In genomic region chr12:20369164-20370000, GRCh38 we compare ENCODE assay signal across 8 cellular contexts. TPM values are rescaled to one million over a fixed set of nuclear protein-coding genes. Genes with fewer than 3 reads are reported as not detected.
DNase-seq lines count a peak whose midpoint lies in the region; ATAC-seq, FAIRE-seq and TF ChIP-seq lines count a peak whose summit lies in the region.

No MANE protein-coding gene starts in this region.

- TF ChIP-seq EP300 in H1 (IDR thresholded peaks at IDR 0.05; ENCODE audit: borderline replicate concordance in 1 of 2, low read depth in 2 of 2, low read length in 2 of 2), result 0 out of 3 replicates have a peak, but pooled peaks of 1 of the 2 experiments have one; percentile 9
- TF ChIP-seq EP300 in stomach (IDR thresholded peaks at IDR 0.05), result no peak

- DNase-seq in NOMO-1 (lab: John Stamatoyannopoulos, UW; ENCODE audit: unreplicated experiment in 2 of 2), result peak; percentile 6 to 24
- no peak for DNase-seq in NOMO-1 treated with DMSO at 0.1 percent for 48 hours (lab: John Stamatoyannopoulos, UW; ENCODE audit: unreplicated experiment)
- no peak for DNase-seq in SK-N-MC (ENCODE audit: low read depth, low spot score)
- DNase-seq in H1 (ENCODE audit: low read depth in 1 of 2, low spot score in 2 of 2), result peak; percentile 5 to 85
- DNase-seq in lower leg skin (ENCODE audit: low spot score in 2 of 2), result peak; percentile 20 to 92
- DNase-seq in stomach, result peak; percentile 27
- DNase-seq in NCI-H2171 treated with DMSO at 0.1 percent for 48 hours (lab: John Stamatoyannopoulos, UW), result no peak

- H3K9me3 ChIP-seq in SK-N-MC (ENCODE audit: low read depth, low read length), result no peaks in the 10 kb centered on the region
- no peaks in the 10 kb centered on the region for H3K9me3 ChIP-seq in H1 (ENCODE audit: insufficient read depth in 2 of 2, low read depth in 1 of 2, low read length in 1 of 2)
- H3K9me3 ChIP-seq in stomach, result no peaks in the 10 kb centered on the region

- peak overlapping the region; percentile 93 for H3K18ac ChIP-seq in H1 (ENCODE audit: extremely low read depth, low read length)

- H3K27ac ChIP-seq in SK-N-MC (no peak overlapping the region), H1 (ENCODE audit: low read depth, low read length) (no peak overlapping the region), stomach (peak overlapping the region; percentile 64 to 90 (median 82))

- no peaks in the 10 kb centered on the region for H3K79me2 ChIP-seq in H1 (ENCODE audit: control insufficient read depth in 1 of 2, insufficient read depth in 2 of 2, low read length in 2 of 2)

- H3K23me2 ChIP-seq in H1 (ENCODE audit: low read depth, low read length), result peaks cover 15% of the 10 kb centered on the region; the same call in 1 of the 2 replicates

- H2AK5ac ChIP-seq in H1 (ENCODE audit: low read depth, low read length), result no peak overlapping the region

- H3K79me1 ChIP-seq in H1 (ENCODE audit: low read depth, low read length), result no peaks in the 10 kb centered on the region

- no peak overlapping the region for H2BK120ac ChIP-seq in H1 (replicated peaks; ENCODE audit: low read depth, low read length)

- TF ChIP-seq RAD21 in H1 (IDR thresholded peaks at IDR 0.05 in 1 of 2, conservative IDR thresholded peaks at IDR 0.05 in 1 of 2; ENCODE audit: low read depth in 2 of 2, low read length in 2 of 2), result no peak

- H3K14ac ChIP-seq in H1 (ENCODE audit: insufficient read length), result no peak overlapping the region

- H4K5ac ChIP-seq in H1 (ENCODE audit: insufficient read length, low read depth, low read length), result no peak overlapping the region

- 2% methylated on average over 47 of the region's 78 CpGs; no CpG with 5 or more reads in 1 of the 2 experiments for WGBS in H1 (ENCODE audit: extremely low coverage in 1 of 2, insufficient coverage in 1 of 2, insufficient read length in 1 of 2, insufficient replicate concordance in 2 of 2, low coverage in 1 of 2, low lambda C conversion rate in 2 of 2, missing lambda C conversion rate in 1 of 2), 2 experiments
- WGBS in lower leg skin, 2 donors, result 1 to 3% methylated on average over 28 to 56 of the region's 78 CpGs
- 1 to 6% (median 3%) methylated on average over 24 to 78 of the region's 78 CpGs for WGBS in stomach, 5 donors

- no peak overlapping the region for H2BK20ac ChIP-seq in H1 (ENCODE audit: low read length)

- peak overlapping the region; percentile 83 for H3K4ac ChIP-seq in H1 (replicated peaks; ENCODE audit: insufficient read length, low read depth, low read length)

- no peak overlapping the region for H3K23ac ChIP-seq in H1 (ENCODE audit: insufficient read length)

- POLR2A ChIA-PET in H1 (lab: Charles Lee; ENCODE audit: partially characterized antibody), result interaction anchor here (1.3 to 2.0 kb wide), 3 partner anchors 10 to 453 kb away, joined by 3 to 9 read pairs (median 4); no protein-coding TSS in a partner anchor

- no peak overlapping the region for H3K9ac ChIP-seq in SK-N-MC (ENCODE audit: insufficient read length)
- peak overlapping the region in 2 of 4 experiments; percentile 45 to 53; a peak in 3 of 7 replicates for H3K9ac ChIP-seq in H1 (replicated peaks in 1 of 4; ENCODE audit: extremely low read depth in 1 of 4, low read depth in 3 of 4, low read length in 3 of 4)

- no peak for ATAC-seq in GM18502 (IDR thresholded peaks at IDR 0.05; ENCODE audit: poor library complexity, unreplicated experiment)

- 0 out of 2 replicates have a peak overlapping the region, but pooled peaks have one; percentile 27 for H2BK12ac ChIP-seq in H1 (ENCODE audit: low read depth, low read length)

- H2AFZ ChIP-seq in H1 (ENCODE audit: low read length), result peak overlapping the region; percentile 89

- peaks cover 0 to 6% (median 2%) of the 10 kb centered on the region in 4 experiments; a peak in 2 of 7 replicates for H3K4me1 ChIP-seq in H1 (replicated peaks in 1 of 4; ENCODE audit: control insufficient read depth in 3 of 4, insufficient read depth in 4 of 4, low read length in 3 of 4)
- peaks cover 4 to 31% (median 22%) of the 10 kb centered on the region in 4 donors for H3K4me1 ChIP-seq in stomach

- no peak overlapping the region; the same call in 1 of the 2 replicates for H2BK5ac ChIP-seq in H1 (ENCODE audit: low read depth, low read length)

- no peak overlapping the region; the same call in 1 of the 2 replicates for H2BK15ac ChIP-seq in H1 (ENCODE audit: low read length)

- TF ChIP-seq POLR2A in H1 (IDR thresholded peaks at IDR 0.05; ENCODE audit: control extremely low read depth in 1 of 2, low read depth in 2 of 2, low read length in 2 of 2) (no peak), lower leg skin (IDR thresholded peaks at IDR 0.05) (no peak), stomach (IDR thresholded peaks at IDR 0.05) (no peak)

- H3K56ac ChIP-seq in H1 (replicated peaks; ENCODE audit: insufficient read length, low read depth, low read length), result peak overlapping the region; percentile 40

- H3K27me3 ChIP-seq in H1 (replicated peaks in 1 of 4; ENCODE audit: control insufficient read depth in 3 of 4, extremely low read depth in 1 of 4, insufficient read depth in 3 of 4, low read length in 3 of 4) (no peaks in the 10 kb centered on the region), stomach (peaks cover 0 to 51% (median 24%) of the 10 kb centered on the region in 3 donors)

- no peak for FAIRE-seq in H1 (lab: Jason Lieb, UNC)

- H4K20me1 ChIP-seq in H1 (replicated peaks in 1 of 2; ENCODE audit: control insufficient read depth in 1 of 2, insufficient read depth in 2 of 2, low read length in 2 of 2), result no peaks in the 10 kb centered on the region

- no peaks in the 10 kb centered on the region for H3K36me3 ChIP-seq in SK-N-MC (ENCODE audit: insufficient read depth, low read length)
- H3K36me3 ChIP-seq in H1 (ENCODE audit: control insufficient read depth in 2 of 4, insufficient read depth in 4 of 4, low read length in 3 of 4), result no peaks in the 10 kb centered on the region
- H3K36me3 ChIP-seq in stomach, result no peaks in the 10 kb centered on the region

- peak overlapping the region; percentile 96 for H3K4me2 ChIP-seq in H1 (ENCODE audit: insufficient read depth in 1 of 2, low read depth in 2 of 2, low read length in 2 of 2)

- intact Hi-C loops in lower leg skin (cut with DNase I; ENCODE audit: low total_unique reads), result no loop called here
- intact Hi-C loops in stomach (cut with DNase I; ENCODE audit: low total_unique reads), result no loop called here

- CTCF ChIA-PET in H1 (lab: Charles Lee; ENCODE audit: partially characterized antibody), result interaction anchor here (0.5 to 1.1 kb wide), 4 partner anchors 10 to 180 kb away, joined by 3 read pairs; no protein-coding TSS in a partner anchor

- no peak for TF ChIP-seq CTCF in H1 (IDR thresholded peaks at IDR 0.05; ENCODE audit: control extremely low read depth in 1 of 3, insufficient read depth in 1 of 3, low read depth in 1 of 3, low read length in 3 of 3)
- TF ChIP-seq CTCF in lower leg skin (IDR thresholded peaks at IDR 0.05), result no peak
- peak in 1 of 7 experiments; percentile 12 for TF ChIP-seq CTCF in stomach (IDR thresholded peaks at IDR 0.05)

- H4K8ac ChIP-seq in H1 (ENCODE audit: extremely low read depth, insufficient read depth, low read length), result peak overlapping the region; percentile 23; the same call in 1 of the 2 replicates

- peak overlapping the region; percentile 89 for H3K4me3 ChIP-seq in SK-N-MC
- peak overlapping the region; percentile 77 to 91 (median 86) for H3K4me3 ChIP-seq in H1 (ENCODE audit: extremely low read depth in 1 of 4, insufficient read depth in 2 of 4, low read depth in 3 of 4, low read length in 4 of 4)
- peak overlapping the region; percentile 21 for H3K4me3 ChIP-seq in lower leg skin (ENCODE audit: low read depth, poor library complexity, severe bottlenecking)
- peak overlapping the region; percentile 58 to 71 (median 62) for H3K4me3 ChIP-seq in stomach

- H4K91ac ChIP-seq in H1 (replicated peaks; ENCODE audit: insufficient read length, low read length), result peak overlapping the region; percentile 65

TF ChIP-seq in H1, 55 proteins besides CTCF, POLR2A, EP300 and RAD21 (continues in another document):
- TF ChIP-seq SUZ12 (IDR thresholded peaks at IDR 0.05; ENCODE audit: low read length), result peak; percentile 53; the same call in 1 of the 2 replicates
- no peak; a peak in 1 of 4 replicates for TF ChIP-seq HDAC2 (IDR thresholded peaks at IDR 0.05; ENCODE audit: borderline replicate concordance in 1 of 2, low read depth in 2 of 2, low read length in 2 of 2)
- TF ChIP-seq CBX8 (IDR thresholded peaks at IDR 0.05; ENCODE audit: borderline replicate concordance, low read depth, low read length), result no peak
- TF ChIP-seq TAF1 (IDR thresholded peaks at IDR 0.05; ENCODE audit: low read depth, low read length), result peak; percentile 61
- peak; percentile 48 for TF ChIP-seq EZH2 (IDR thresholded peaks at IDR 0.05; ENCODE audit: low read depth, low read length, severe bottlenecking)
- TF ChIP-seq YY1 (IDR thresholded peaks at IDR 0.05; ENCODE audit: low read depth, low read length), result no peak
- TF ChIP-seq PHF8 (conservative IDR thresholded peaks at IDR 0.05; ENCODE audit: low read depth, low read length), result peak; percentile 16; the same call in 1 of the 2 replicates
- TF ChIP-seq CREB1 (IDR thresholded peaks at IDR 0.05), result no peak
- TF ChIP-seq ZNF274 (IDR thresholded peaks at IDR 0.05; ENCODE audit: borderline replicate concordance, extremely low read depth, low read length), result no peak
- TF ChIP-seq KDM5A (IDR thresholded peaks at IDR 0.05; ENCODE audit: low read length), result no peak
- TF ChIP-seq EGR1 (IDR thresholded peaks at IDR 0.05; ENCODE audit: borderline replicate concordance, low read depth, low read length), result peak; percentile 40; the same call in 1 of the 2 replicates
- TF ChIP-seq KDM4A (IDR thresholded peaks at IDR 0.05; ENCODE audit: low read depth, low read length, severe bottlenecking), result peak; percentile 98
- no peak for TF ChIP-seq JUND (IDR thresholded peaks at IDR 0.05; ENCODE audit: low read length)
- TF ChIP-seq CHD1 (IDR thresholded peaks at IDR 0.05; ENCODE audit: low read depth, low read length), result no peak

RNA-seq across cellular contexts. Expression of gene PDE3A, which starts 1.0 kb away (rescaled TPM):
- total RNA-seq in H1 (2021; fragmentation: NEBNext Ultra II Directional; extraction: Animal tissue kit (Norgen Biotek cat#: 25700)), result 3.3 and 3.4 TPM in 2 replicates
- 0.91 and 1.4 TPM in 2 replicates for polyA plus RNA-seq in H1 (2011; rRNA removed)
- polyA plus RNA-seq in H1 (2011; cell fraction: cytosol; rRNA removed), result 1.4 TPM
- 1.3 TPM for polyA plus RNA-seq in H1 (2011; cell fraction: nucleus; rRNA removed)
- polyA plus RNA-seq in H1 (2012, experiment 1 of 2), result 1.4 to 2.6 TPM (median 1.7 TPM) in 4 replicates
- polyA plus RNA-seq in H1 (2012, experiment 2 of 2), result 0.10 TPM
- 1.7 TPM for polyA plus RNA-seq in H1 (2013, experiment 1 of 2)
- polyA plus RNA-seq in H1 (2013, experiment 2 of 2), result 1.7 TPM
- polyA minus RNA-seq in H1 (2011; rRNA and poly(A)+ RNA removed), result 8.4 and 11.5 TPM in 2 replicates
- 5.0 TPM for polyA minus RNA-seq in H1 (2011; cell fraction: cytosol; rRNA and poly(A)+ RNA removed)
- polyA minus RNA-seq in H1 (2011; cell fraction: nucleus; rRNA and poly(A)+ RNA removed), result 9.2 TPM
- 1 to 10 TPM; 1.5 to 3.2 (median 2.7) TPM for total RNA-seq in lower leg skin
- 10 to 100 TPM in 4 of 5 donors, 1 to 10 TPM in 1; 4.6 to 50.9 (median 44.6) TPM for total RNA-seq in stomach
- polyA plus RNA-seq in stomach, result 1 to 10 TPM in 1 of 3 donors, under 1 TPM in 2; 0.19 to 2.2 (median 0.31) TPM

Comparison
In these comparisons a context has a peak if more than half of its experiments do, and no peak if none do; other contexts are left out.
1. DNase-seq: peak in NOMO-1 (2 of 2), H1 (2 of 2), lower leg skin (2 of 2) and stomach (single experiment); none in NOMO-1 treated with DMSO at 0.1 percent for 48 hours (single experiment), SK-N-MC (single experiment) and NCI-H2171 treated with DMSO at 0.1 percent for 48 hours (single experiment).
2. H3K27ac ChIP-seq: peak in stomach (5 of 5); none in SK-N-MC (single experiment) and H1 (single experiment).
3. H3K4me3 ChIP-seq: peak in every context shown above with its lines; median percentile 89 in SK-N-MC; 86 in H1; 62 in stomach; 21 in lower leg skin.